ENCODE assay signal across 8 cellular contexts in the genomic region with DNA sequence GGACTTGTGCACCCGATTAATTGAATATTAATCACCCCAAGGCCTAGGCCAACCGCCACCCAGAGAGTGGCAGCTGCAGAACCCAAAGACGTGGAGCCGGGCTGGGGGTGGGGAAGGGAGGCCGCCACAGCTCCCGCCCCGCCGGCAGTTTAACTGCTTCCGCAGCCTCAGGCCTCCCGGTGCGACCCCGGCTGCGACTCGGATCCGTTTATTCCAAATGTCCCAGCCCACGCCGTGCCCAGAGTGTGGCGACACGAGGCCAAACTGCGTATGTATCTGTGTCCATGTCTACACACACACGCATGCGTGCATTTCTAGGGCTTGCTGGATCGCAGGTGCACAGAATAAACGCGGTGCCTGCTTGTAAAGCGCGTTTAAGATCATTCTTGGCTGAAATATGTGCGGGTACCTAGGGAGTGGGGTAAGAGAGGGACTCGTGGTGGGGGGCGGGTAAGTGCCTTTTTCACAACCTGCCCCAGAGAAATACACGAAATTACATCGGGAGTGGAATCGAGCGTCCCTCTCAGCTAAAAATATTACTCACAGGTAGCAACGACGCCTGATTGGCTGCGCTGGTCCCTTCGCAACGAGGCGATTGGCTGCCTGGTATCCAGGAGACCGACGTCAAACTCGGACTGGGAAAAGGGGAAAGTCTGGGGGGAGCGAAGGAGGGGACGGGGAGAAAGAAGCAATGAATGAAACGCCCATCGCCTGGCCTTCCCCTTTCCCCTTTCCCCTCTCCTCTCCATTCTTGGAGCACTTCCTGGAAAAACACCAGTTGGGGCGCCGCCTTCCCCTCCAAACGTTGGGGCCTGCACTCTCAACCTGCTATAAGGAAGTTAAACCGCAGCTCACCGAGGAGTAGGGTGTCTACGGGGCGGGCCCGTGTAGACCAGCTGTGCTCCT. TPM values are rescaled to one million over a fixed set of nuclear protein-coding genes. Genes with fewer than 3 reads are reported as not detected.
DNase-seq lines count a peak whose midpoint lies in the region; ATAC-seq lines count a peak whose summit lies in the region.

No MANE protein-coding gene starts in this region.

- H3K4ac ChIP-seq in mesenchymal stem cell (ENCODE audit: low read depth in 1 of 2, low read length in 2 of 2): peak overlapping the region; percentile 90 to 99

- peaks cover 17% of the 10 kb centered on the region for H3K27me3 Mint-ChIP-seq in activated CD8-positive, alpha-beta memory T cell treated with anti-CD3 and anti-CD28 coated beads, Interleukin-2, amount 10 ng/mL, durations not matched to agents 7 days and 5 days

- H2BK12ac ChIP-seq in mesenchymal stem cell (ENCODE audit: low read length in 2 of 2): peak overlapping the region; percentile 89 to 92

- under 1% methylated on average over 49 of the region's 55 CpGs for WGBS in mesenchymal stem cell

- peak overlapping the region; percentile 99 for H4K91ac ChIP-seq in mesenchymal stem cell (ENCODE audit: low read length)

- H3K27me3 ChIP-seq in HUES48 (ENCODE audit: control insufficient read depth, insufficient read depth, low read length) (no peaks in the 10 kb centered on the region), endocrine pancreas (ENCODE audit: control insufficient read depth, insufficient read depth, low read length) (no peaks in the 10 kb centered on the region), mesenchymal stem cell (ENCODE audit: control insufficient read depth in 1 of 2, insufficient read depth in 1 of 2, low read length in 2 of 2) (no peaks in the 10 kb centered on the region)

- H3K27ac ChIP-seq in HUES48 (ENCODE audit: low read depth, low read length) (peak overlapping the region; percentile 91), mesenchymal stem cell (ENCODE audit: low read length, poor library complexity, severe bottlenecking) (peak overlapping the region; percentile 100)

- H3K9me3 Mint-ChIP-seq in activated CD8-positive, alpha-beta memory T cell treated with anti-CD3 and anti-CD28 coated beads, Interleukin-2, amount 10 ng/mL, durations not matched to agents 7 days and 5 days (ENCODE audit: low read depth): no peaks in the 10 kb centered on the region

- H4K8ac ChIP-seq in mesenchymal stem cell (ENCODE audit: low read length): peak overlapping the region; percentile 94

- peak overlapping the region; percentile 66 for H2AFZ ChIP-seq in mesenchymal stem cell (ENCODE audit: low read depth, low read length)

- peak overlapping the region; percentile 86 for H3K4me3 Mint-ChIP-seq in activated CD8-positive, alpha-beta memory T cell treated with anti-CD3 and anti-CD28 coated beads, Interleukin-2, amount 10 ng/mL, durations not matched to agents 7 days and 5 days

- CTCF ChIA-PET in activated CD8-positive, alpha-beta memory T cell treated with anti-CD3 and anti-CD28 coated beads, Interleukin-2, amount 10 ng/mL, durations not matched to agents 7 days and 5 days (lab: Charles Lee): interaction anchor here (0.6 to 8.6 kb wide), 15 partner anchors 14 to 325 kb away, joined by 3 to 78 read pairs (median 4); no protein-coding TSS in a partner anchor

- peaks cover 19% of the 10 kb centered on the region for H3K4me1 ChIP-seq in HUES48 (ENCODE audit: control insufficient read depth, insufficient read depth, low read length)
- peaks cover 19% of the 10 kb centered on the region for H3K4me1 ChIP-seq in endocrine pancreas (ENCODE audit: control insufficient read depth, insufficient read depth, low read length)
- peaks cover 4% of the 10 kb centered on the region for H3K4me1 ChIP-seq in mesenchymal stem cell (ENCODE audit: control insufficient read depth, insufficient read depth, low read depth, low read length)

- peak overlapping the region; percentile 96 for H3K27ac Mint-ChIP-seq in activated CD8-positive, alpha-beta memory T cell treated with anti-CD3 and anti-CD28 coated beads, Interleukin-2, amount 10 ng/mL, durations not matched to agents 7 days and 5 days

- H3K23ac ChIP-seq in mesenchymal stem cell (ENCODE audit: low read length in 2 of 2): peak overlapping the region; percentile 80 to 90

- peaks cover 51% of the 10 kb centered on the region for H3K4me1 Mint-ChIP-seq in activated CD8-positive, alpha-beta memory T cell treated with anti-CD3 and anti-CD28 coated beads, Interleukin-2, amount 10 ng/mL, durations not matched to agents 7 days and 5 days

- H2BK5ac ChIP-seq in mesenchymal stem cell (ENCODE audit: low read depth, low read length, poor library complexity, severe bottlenecking): peak overlapping the region; percentile 84

- peak overlapping the region; percentile 88 for H2AK5ac ChIP-seq in mesenchymal stem cell (ENCODE audit: low read length, severe bottlenecking)

- H3K4me2 ChIP-seq in mesenchymal stem cell (ENCODE audit: low read length, poor library complexity, severe bottlenecking): peak overlapping the region; percentile 91

- peak overlapping the region; percentile 96 for H2BK15ac ChIP-seq in mesenchymal stem cell (ENCODE audit: low read depth, poor library complexity, severe bottlenecking)

- ATAC-seq in GM21390 (IDR thresholded peaks at IDR 0.05; ENCODE audit: unreplicated experiment): peak; percentile 37
- peak; percentile 43 for ATAC-seq in activated CD8-positive, alpha-beta memory T cell treated with anti-CD3 and anti-CD28 coated beads, Interleukin-2, amount 10 ng/mL, durations not matched to agents 7 days and 5 days

- H3K9me3 ChIP-seq in HUES48 (ENCODE audit: control insufficient read depth, insufficient read depth, low read length): no peaks in the 10 kb centered on the region
- no peaks in the 10 kb centered on the region for H3K9me3 ChIP-seq in endocrine pancreas (ENCODE audit: control insufficient read depth, low read length)
- no peaks in the 10 kb centered on the region for H3K9me3 ChIP-seq in mesenchymal stem cell (ENCODE audit: control insufficient read depth, low read length)

- DNase-seq in COLO668 (lab: John Stamatoyannopoulos, UW; ENCODE audit: unreplicated experiment) (peak; percentile 86), NOMO-1 treated with dmso at 0.1 percent for 144 hours (lab: John Stamatoyannopoulos, UW; ENCODE audit: unreplicated experiment) (peak; percentile 90), mesenchymal stem cell (peak; percentile 99)
- DNase-seq in activated CD8-positive, alpha-beta memory T cell treated with anti-CD3 and anti-CD28 coated beads, Interleukin-2, amount 10 ng/mL, durations not matched to agents 7 days and 5 days: peak; percentile 93
- peak; percentile 71 for DNase-seq in stimulated activated CD8-positive, alpha-beta memory T cell treated with anti-CD3 and anti-CD28 coated beads, Interleukin-12 subunit alpha, Interleukin-12 subunit beta, amount 100 ng/mL, for 1 hour (ENCODE audit: low read depth)

- H3K36me3 ChIP-seq in HUES48 (ENCODE audit: control insufficient read depth, insufficient read depth, low read length) (peaks cover 17% of the 10 kb centered on the region), endocrine pancreas (ENCODE audit: control insufficient read depth, insufficient read depth, low read length) (peaks cover 3% of the 10 kb centered on the region), mesenchymal stem cell (ENCODE audit: control insufficient read depth in 1 of 2, insufficient read depth in 2 of 2, low read depth in 1 of 2, low read length in 2 of 2) (peaks cover 6 to 18% of the 10 kb centered on the region in 2 experiments)

- H3K9ac ChIP-seq in HUES48 (ENCODE audit: low read depth, low read length) (peak overlapping the region; percentile 54), endocrine pancreas (ENCODE audit: control insufficient read depth, insufficient read depth, low read length) (peak overlapping the region; percentile 95), mesenchymal stem cell (ENCODE audit: low read length) (peak overlapping the region; percentile 97)

- H3K36me3 Mint-ChIP-seq in activated CD8-positive, alpha-beta memory T cell treated with anti-CD3 and anti-CD28 coated beads, Interleukin-2, amount 10 ng/mL, durations not matched to agents 7 days and 5 days: peaks cover 16% of the 10 kb centered on the region

- H3K79me1 ChIP-seq in mesenchymal stem cell (replicated peaks; ENCODE audit: low read length, poor library complexity, severe bottlenecking): no peaks in the 10 kb centered on the region

- H3K4me3 ChIP-seq in HUES48 (ENCODE audit: low read depth, low read length) (peak overlapping the region; percentile 99), endocrine pancreas (ENCODE audit: control insufficient read depth, insufficient read depth, low read length) (peak overlapping the region; percentile 95), mesenchymal stem cell (ENCODE audit: insufficient read depth in 1 of 2, low read depth in 1 of 2, low read length in 2 of 2) (peak overlapping the region; percentile 70 to 81)

- H3K18ac ChIP-seq in mesenchymal stem cell (ENCODE audit: low read depth in 1 of 2, low read length in 2 of 2): peak overlapping the region; percentile 92 to 97

- H2BK120ac ChIP-seq in mesenchymal stem cell (ENCODE audit: low read depth, low read length): peak overlapping the region; percentile 82

- H3K14ac ChIP-seq in mesenchymal stem cell (ENCODE audit: low read length in 2 of 2): peak overlapping the region in 1 of 2 experiments; percentile 75

RNA-seq across cellular contexts. Expression of gene TOB1, which starts 1.0 kb away (rescaled TPM):
- total RNA-seq in activated CD8-positive, alpha-beta memory T cell treated with anti-CD3 and anti-CD28 coated beads, Interleukin-2, amount 10 ng/mL, durations not matched to agents 7 days and 5 days: 10 to 100 TPM; 34.1 to 47.5 TPM
- 78.1 TPM for polyA plus RNA-seq in mesenchymal stem cell (2013, experiment 1 of 2)
- polyA plus RNA-seq in mesenchymal stem cell (2013, experiment 2 of 2): 81.9 TPM

RNA-seq across cellular contexts. Expression of gene WFIKKN2, which starts 31.8 kb away (rescaled TPM):
- not detected for total RNA-seq in activated CD8-positive, alpha-beta memory T cell treated with anti-CD3 and anti-CD28 coated beads, Interleukin-2, amount 10 ng/mL, durations not matched to agents 7 days and 5 days
- polyA plus RNA-seq in mesenchymal stem cell (2013, experiment 1 of 2): not detected
- polyA plus RNA-seq in mesenchymal stem cell (2013, experiment 2 of 2): not detected

Comparison
In these comparisons a context has a peak if more than half of its experiments do, and no peak if none do; other contexts are left out.
1. Peak in every context shown above with its lines: DNase-seq, ATAC-seq, H3K4me3 ChIP-seq and H3K27ac ChIP-seq.